In the genomic region with DNA sequence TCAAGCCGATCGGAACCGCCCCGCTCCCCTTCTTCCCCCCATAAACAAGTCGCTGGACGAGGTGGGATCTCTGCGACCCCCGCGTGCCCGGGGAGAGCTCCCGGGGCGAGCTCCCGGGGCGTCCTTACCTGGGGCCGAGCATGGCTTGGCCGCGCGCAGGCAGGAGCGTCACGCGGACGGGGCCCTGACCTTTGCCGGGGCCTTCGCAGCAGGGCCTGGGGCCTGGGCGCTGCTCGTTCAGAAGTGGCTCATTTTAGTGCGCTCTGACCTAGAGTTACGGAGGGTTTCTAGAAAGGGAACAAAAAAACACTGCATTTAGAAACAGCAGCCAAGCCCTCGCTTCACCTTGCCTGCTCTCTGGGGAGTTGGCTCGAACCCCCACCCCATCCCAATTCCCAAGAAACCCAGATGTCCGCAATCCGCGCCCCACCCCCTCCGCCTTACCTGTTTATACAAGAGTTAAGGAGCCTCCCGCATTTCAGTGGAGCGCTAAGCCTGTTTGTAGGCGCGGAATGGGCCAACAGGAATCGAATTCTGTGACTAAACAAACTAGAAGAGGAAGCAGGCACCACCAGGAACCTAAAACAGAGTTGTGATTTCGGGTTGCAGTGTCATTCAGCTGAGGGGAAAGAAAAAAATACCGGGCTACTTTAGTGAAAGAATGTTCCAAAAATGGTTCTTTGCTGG, we compare ENCODE assay signal across 8 cellular contexts. TPM values are rescaled to one million over a fixed set of nuclear protein-coding genes. Genes with fewer than 3 reads are reported as not detected.
DNase-seq lines count a peak whose midpoint lies in the region; ATAC-seq lines count a peak whose summit lies in the region.

No MANE protein-coding gene starts in this region.

- peak overlapping the region in 4 of 10 experiments; percentile 62 to 77 (median 71); a peak in 7 of 20 replicates for H3K4me3 ChIP-seq in BLaER1 treated with 17β-estradiol and CSF1 and Interleukin-3, amounts not matched to agents 10 nM and 100 nM
- H3K4me3 ChIP-seq in iPS-18a (ENCODE audit: low read length) (peak overlapping the region; percentile 67), skeletal muscle satellite cell (ENCODE audit: low read length) (no peak overlapping the region)

- no peak overlapping the region for H3K27ac Mint-ChIP-seq in activated CD8-positive, alpha-beta T cell treated with anti-CD3 and anti-CD28 coated beads, Interleukin-2, amount 10 ng/mL, durations not matched to agents 7 days and 5 days
- H3K27ac Mint-ChIP-seq in effector memory CD8-positive, alpha-beta T cell = no peak overlapping the region

- H3K9me3 Mint-ChIP-seq in activated CD8-positive, alpha-beta T cell treated with anti-CD3 and anti-CD28 coated beads, Interleukin-2, amount 10 ng/mL, durations not matched to agents 7 days and 5 days (ENCODE audit: insufficient read depth) = no peaks in the 10 kb centered on the region
- H3K9me3 Mint-ChIP-seq in effector memory CD8-positive, alpha-beta T cell = no peaks in the 10 kb centered on the region

- peaks cover 41% of the 10 kb centered on the region for H3K27me3 Mint-ChIP-seq in activated CD8-positive, alpha-beta T cell treated with anti-CD3 and anti-CD28 coated beads, Interleukin-2, amount 10 ng/mL, durations not matched to agents 7 days and 5 days (ENCODE audit: low read depth)
- H3K27me3 Mint-ChIP-seq in effector memory CD8-positive, alpha-beta T cell = peaks cover 53 to 62% of the 10 kb centered on the region in 2 donors

- peaks cover 5 to 61% (median 56%) of the 10 kb centered on the region in 11 experiments; a peak in 20 of 22 replicates for H3K27me3 ChIP-seq in BLaER1 treated with 17β-estradiol and CSF1 and Interleukin-3, amounts not matched to agents 10 nM and 100 nM
- H3K27me3 ChIP-seq in iPS-18a (ENCODE audit: control insufficient read depth, insufficient read depth, low read length) (no peaks in the 10 kb centered on the region), skeletal muscle satellite cell (ENCODE audit: control insufficient read depth, insufficient read depth, low read length) (peaks cover 5% of the 10 kb centered on the region)

- peaks cover 0 to 27% (median 15%) of the 10 kb centered on the region in 11 experiments; a peak in 14 of 22 replicates for H3K9me3 ChIP-seq in BLaER1 treated with 17β-estradiol and CSF1 and Interleukin-3, amounts not matched to agents 10 nM and 100 nM (replicated peaks in 1 of 11)
- H3K9me3 ChIP-seq in iPS-18a (ENCODE audit: control insufficient read depth, low read depth, low read length) = no peaks in the 10 kb centered on the region
- no peaks in the 10 kb centered on the region for H3K9me3 ChIP-seq in skeletal muscle satellite cell (replicated peaks; ENCODE audit: low read length)

- no peaks in the 10 kb centered on the region for H4K20me1 ChIP-seq in BLaER1 treated with 17β-estradiol and CSF1 and Interleukin-3, amounts not matched to agents 10 nM and 100 nM

- H3K4me3 Mint-ChIP-seq in activated CD8-positive, alpha-beta T cell treated with anti-CD3 and anti-CD28 coated beads, Interleukin-2, amount 10 ng/mL, durations not matched to agents 7 days and 5 days = peak overlapping the region; percentile 71
- peak overlapping the region in 1 of 2 donors; percentile 29 for H3K4me3 Mint-ChIP-seq in effector memory CD8-positive, alpha-beta T cell

- no peak for DNase-seq in activated CD8-positive, alpha-beta T cell treated with anti-CD3 and anti-CD28 coated beads, Interleukin-2, amount 10 ng/mL, durations not matched to agents 7 days and 5 days
- no peak for DNase-seq in effector memory CD8-positive, alpha-beta T cell
- no peak for DNase-seq in NCI-H1105 treated with DMSO at 0.1 percent for 48 hours (lab: John Stamatoyannopoulos, UW)

- CTCF ChIA-PET in activated CD8-positive, alpha-beta T cell treated with anti-CD3 and anti-CD28 coated beads, Interleukin-2, amount 10 ng/mL, durations not matched to agents 7 days and 5 days (lab: Charles Lee) = interaction anchor here (0.6 kb wide), 1 partner anchor 259 kb away, joined by 3 read pairs; no protein-coding TSS in a partner anchor

- no peaks in the 10 kb centered on the region for H3K36me3 Mint-ChIP-seq in activated CD8-positive, alpha-beta T cell treated with anti-CD3 and anti-CD28 coated beads, Interleukin-2, amount 10 ng/mL, durations not matched to agents 7 days and 5 days (ENCODE audit: low read depth)
- no peaks in the 10 kb centered on the region for H3K36me3 Mint-ChIP-seq in effector memory CD8-positive, alpha-beta T cell (ENCODE audit: insufficient read depth)

- peaks cover 0 to 21% (median 0%) of the 10 kb centered on the region in 11 experiments; a peak in 3 of 22 replicates for H3K36me3 ChIP-seq in BLaER1 treated with 17β-estradiol and CSF1 and Interleukin-3, amounts not matched to agents 10 nM and 100 nM
- H3K36me3 ChIP-seq in iPS-18a (ENCODE audit: control insufficient read depth, low read depth, low read length) = no peaks in the 10 kb centered on the region
- H3K36me3 ChIP-seq in skeletal muscle satellite cell (ENCODE audit: insufficient read depth, low read length) = no peaks in the 10 kb centered on the region

- H3K4me2 ChIP-seq in BLaER1 treated with 17β-estradiol and CSF1 and Interleukin-3, amounts not matched to agents 10 nM and 100 nM = peak overlapping the region in 6 of 11 experiments; percentile 10 to 98 (median 70); a peak in 10 of 22 replicates
- H3K4me2 ChIP-seq in skeletal muscle satellite cell (ENCODE audit: low read length) = peak overlapping the region; percentile 93

- peak; percentile 69 for ATAC-seq in GM19035 (IDR thresholded peaks at IDR 0.05; ENCODE audit: unreplicated experiment)
- ATAC-seq in HG03108 (IDR thresholded peaks at IDR 0.05; ENCODE audit: unreplicated experiment) = peak; percentile 36
- ATAC-seq in activated CD8-positive, alpha-beta T cell treated with anti-CD3 and anti-CD28 coated beads, Interleukin-2, amount 10 ng/mL, durations not matched to agents 7 days and 5 days = no peak
- no peak for ATAC-seq in effector memory CD8-positive, alpha-beta T cell (replicated peaks)

- POLR2A ChIA-PET in activated CD8-positive, alpha-beta T cell treated with anti-CD3 and anti-CD28 coated beads, Interleukin-2, amount 10 ng/mL, durations not matched to agents 7 days and 5 days (lab: Charles Lee) = interaction anchor here (0.6 kb wide), 1 partner anchor 135 kb away, joined by 3 read pairs; no protein-coding TSS in a partner anchor

- H3K27ac ChIP-seq in BLaER1 treated with 17β-estradiol and CSF1 and Interleukin-3, amounts not matched to agents 10 nM and 100 nM = peak overlapping the region in 4 of 11 experiments; percentile 54 to 91 (median 74); a peak in 7 of 22 replicates
- H3K27ac ChIP-seq in iPS-18a (ENCODE audit: low read length) = peak overlapping the region; percentile 78

- peaks cover 29% of the 10 kb centered on the region for H3K4me1 Mint-ChIP-seq in activated CD8-positive, alpha-beta T cell treated with anti-CD3 and anti-CD28 coated beads, Interleukin-2, amount 10 ng/mL, durations not matched to agents 7 days and 5 days (ENCODE audit: low read depth)
- H3K4me1 Mint-ChIP-seq in effector memory CD8-positive, alpha-beta T cell (ENCODE audit: low read depth in 2 of 2) = peaks cover 0 to 7% of the 10 kb centered on the region in 2 donors

- peak overlapping the region in 3 of 11 experiments; percentile 71 to 94 (median 92); a peak in 7 of 22 replicates for H3K9ac ChIP-seq in BLaER1 treated with 17β-estradiol and CSF1 and Interleukin-3, amounts not matched to agents 10 nM and 100 nM
- peak overlapping the region; percentile 79 for H3K9ac ChIP-seq in iPS-18a (ENCODE audit: low read length)
- no peak overlapping the region for H3K9ac ChIP-seq in skeletal muscle satellite cell (ENCODE audit: low read depth, low read length)

- peaks cover 0 to 47% (median 14%) of the 10 kb centered on the region in 10 experiments; a peak in 11 of 20 replicates for H3K4me1 ChIP-seq in BLaER1 treated with 17β-estradiol and CSF1 and Interleukin-3, amounts not matched to agents 10 nM and 100 nM
- H3K4me1 ChIP-seq in iPS-18a (ENCODE audit: control insufficient read depth, low read depth, low read length) = peaks cover 32% of the 10 kb centered on the region
- peaks cover 6% of the 10 kb centered on the region for H3K4me1 ChIP-seq in skeletal muscle satellite cell (ENCODE audit: control insufficient read depth, insufficient read depth, low read length)

RNA-seq across cellular contexts. Expression of a gene that starts 0.8 kb away (rescaled TPM):
- total RNA-seq in activated CD8-positive, alpha-beta T cell treated with anti-CD3 and anti-CD28 coated beads, Interleukin-2, amount 10 ng/mL, durations not matched to agents 7 days and 5 days = under 1 TPM; 0.60 to 0.66 TPM
- total RNA-seq in skeletal muscle satellite cell (2012; rRNA removed) = under 0.01 TPM in 1 of 2 replicates, not detected in the other

Comparison
In these comparisons a context has a peak if more than half of its experiments do, and no peak if none do; other contexts are left out.
1. ATAC-seq: peak in GM19035 (single experiment) and HG03108 (single experiment); none in activated CD8-positive, alpha-beta T cell treated with anti-CD3 and anti-CD28 coated beads, Interleukin-2, amount 10 ng/mL, durations not matched to agents 7 days and 5 days (single experiment) and effector memory CD8-positive, alpha-beta T cell (single experiment).